Comparison of ENCODE assay signal across 23 cellular contexts in genomic region chr6:164455835-164456234, GRCh38.
DNase-seq lines count a peak whose midpoint lies in the region; ATAC-seq, FAIRE-seq and TF ChIP-seq lines count a peak whose summit lies in the region.
"Had no signal": no experiment of that assay in that cellular context is flagged by ENCODE, and none has a peak within 500 bp of the region (broad histone marks: within the 10 kb centered on the region; RNA-seq: fewer than 3 reads in every experiment).

No MANE protein-coding gene starts in this region.

- FAIRE-seq in K562 (lab: Jason Lieb, UNC), result no peak
- FAIRE-seq: A549, GM12891, HepG2 had no signal

- 0 out of 2 replicates have a peak, but pooled peaks have one; percentile 1 for TF ChIP-seq CTCF in BE2C (IDR thresholded peaks at IDR 0.05; ENCODE audit: low read depth, low read length)
- 0 out of 6 replicates have a peak, but pooled peaks of 1 of the 3 experiments have one; percentile 9 for TF ChIP-seq CTCF in K562 (IDR thresholded peaks at IDR 0.05 in 2 of 3, conservative IDR thresholded peaks at IDR 0.05 in 1 of 3; ENCODE audit: insufficient read depth in 2 of 3, low read depth in 1 of 3, low read length in 3 of 3)
- peak; percentile 16 for TF ChIP-seq CTCF in nephron progenitor cell (IDR thresholded peaks at IDR 0.05)
- no peak for TF ChIP-seq CTCF in CD8-positive, alpha-beta T cell (IDR thresholded peaks at IDR 0.05)

- H3K27me3 ChIP-seq in BE2C (no peaks in the 10 kb centered on the region), K562 (ENCODE audit: control insufficient read depth in 2 of 2, insufficient read depth in 2 of 2, low read length in 2 of 2) (no peaks in the 10 kb centered on the region)
- H3K27me3 ChIP-seq in CD8-positive, alpha-beta T cell (ENCODE audit: insufficient read depth, low read length), result no peaks in the 10 kb centered on the region
- H3K27me3 ChIP-seq: MG63 had no signal

- intact Hi-C loops in K562 (cut with micrococcal nuclease), result no loop called here
- intact Hi-C loops in CD8-positive, alpha-beta T cell (cut with DNase I, micrococcal nuclease), result no loop called here

- H3K36me3 Mint-ChIP-seq in nephron progenitor cell (ENCODE audit: low read depth), result no peaks in the 10 kb centered on the region
- H3K36me3 Mint-ChIP-seq in CD8-positive, alpha-beta T cell, result no peaks in the 10 kb centered on the region
- H3K36me3 Mint-ChIP-seq: T-cell had no signal

- H3K9me3 ChIP-seq in BE2C, result no peaks in the 10 kb centered on the region
- no peaks in the 10 kb centered on the region for H3K9me3 ChIP-seq in K562 (replicated peaks; ENCODE audit: control insufficient read depth, insufficient read depth, low read depth, low read length)
- no peaks in the 10 kb centered on the region for H3K9me3 ChIP-seq in CD8-positive, alpha-beta T cell (ENCODE audit: low read length)
- H3K9me3 ChIP-seq: A549, MG63 had no signal

- H3K4me3 ChIP-seq in BE2C (ENCODE audit: low read depth, low read length), result no peak overlapping the region
- no peak overlapping the region for H3K4me3 ChIP-seq in K562
- H3K4me3 ChIP-seq in CD8-positive, alpha-beta T cell (ENCODE audit: low read depth, low read length), result no peak overlapping the region
- H3K4me3 ChIP-seq: A549, MG63, SK-N-MC had no signal

- TF ChIP-seq RAD21 in K562 (CRISPR knock-in tag; conservative IDR thresholded peaks at IDR 0.05 in 1 of 2, IDR thresholded peaks at IDR 0.05 in 1 of 2), result no peak

- H4K20me1 ChIP-seq in K562 (replicated peaks; ENCODE audit: control insufficient read depth, insufficient read depth, low read length), result no peaks in the 10 kb centered on the region

- H3K4me2 ChIP-seq in K562 (ENCODE audit: insufficient read depth, low read length), result no peak overlapping the region
- H3K4me2 ChIP-seq: A549, KMS-11 had no signal

- ATAC-seq in K562 (peak; percentile 84), HG03159 (IDR thresholded peaks at IDR 0.05; ENCODE audit: unreplicated experiment) (no peak)
- no peak for ATAC-seq in CD8-positive, alpha-beta T cell
- ATAC-seq: HCT116, HepG2, T-cell had no signal

- CTCF ChIA-PET in K562 (lab: Yijun Ruan, JAX; ENCODE audit: low intra/inter-chr PET ratio), result no interaction called here
- CTCF ChIA-PET in CD8-positive, alpha-beta T cell (lab: Charles Lee), result no interaction called here

- no peak overlapping the region for H3K4me3 Mint-ChIP-seq in nephron progenitor cell
- no peak overlapping the region for H3K4me3 Mint-ChIP-seq in CD8-positive, alpha-beta T cell
- H3K4me3 Mint-ChIP-seq: T-cell had no signal

- no peaks in the 10 kb centered on the region for H3K9me3 Mint-ChIP-seq in nephron progenitor cell
- no peaks in the 10 kb centered on the region for H3K9me3 Mint-ChIP-seq in CD8-positive, alpha-beta T cell

- no peaks in the 10 kb centered on the region for H3K79me2 ChIP-seq in K562 (ENCODE audit: control insufficient read depth, insufficient read depth, low read length)

- DNase-seq in BE2C, result no peak
- DNase-seq in HT-29 (ENCODE audit: low spot score), result peak; percentile 17
- peak in 1 of 4 experiments; percentile 10 for DNase-seq in K562 (ENCODE audit: extremely low read depth in 1 of 4, low spot score in 3 of 4)
- no peak for DNase-seq in nephron progenitor cell
- DNase-seq in NCI-H2227 treated with DMSO at 0.1 percent for 48 hours (lab: John Stamatoyannopoulos, UW), result no peak
- DNase-seq in stimulated activated CD4-positive, alpha-beta T cell treated with anti-CD3 and anti-CD28 coated beads, Interleukin-15, amount 100 ng/mL, for 24 hours, result no peak
- DNase-seq in CD8-positive, alpha-beta T cell, result no peak
- DNase-seq: C1 segment of cervical spinal cord; DMS 273 treated with DMSO at 0.1 percent for 48 hours; GF-D8; MG63; NCI-H1105 treated with DMSO at 0.1 percent for 48 hours; NCI-H187; NCI-H526 treated with DMSO at 0.1 percent for 48 hours; NK-92 treated with Interleukin-12 subunit alpha and Interleukin-12 subunit beta, amount 100 ng/mL, for 24 hours; T-cell had no signal

- H3K4me1 ChIP-seq in BE2C (no peaks in the 10 kb centered on the region), K562 (replicated peaks in 1 of 2; ENCODE audit: control insufficient read depth in 2 of 2, insufficient read depth in 2 of 2, low read length in 2 of 2) (no peaks in the 10 kb centered on the region)
- H3K4me1 ChIP-seq in CD8-positive, alpha-beta T cell (ENCODE audit: insufficient read depth, low read length), result no peaks in the 10 kb centered on the region
- H3K4me1 ChIP-seq: A549 had no signal

- H3K36me3 ChIP-seq in BE2C (no peaks in the 10 kb centered on the region), K562 (ENCODE audit: control insufficient read depth, insufficient read depth, low read length) (no peaks in the 10 kb centered on the region)
- H3K36me3 ChIP-seq in CD8-positive, alpha-beta T cell (ENCODE audit: insufficient read depth, low read length), result no peaks in the 10 kb centered on the region
- H3K36me3 ChIP-seq: MG63 had no signal

- TF ChIP-seq EP300 in K562 (IDR thresholded peaks at IDR 0.05; ENCODE audit: low read length), result no peak

- no peak overlapping the region for H2AFZ ChIP-seq in K562 (ENCODE audit: low read depth, low read length)

- no peak overlapping the region for H3K27ac ChIP-seq in K562 (ENCODE audit: extremely low read depth, low read depth, low read length)
- H3K27ac ChIP-seq in CD8-positive, alpha-beta T cell (ENCODE audit: low read depth, low read length), result no peak overlapping the region
- H3K27ac ChIP-seq: A549, KMS-11, SK-N-MC had no signal

- no peak for TF ChIP-seq POLR2A in K562 (conservative IDR thresholded peaks at IDR 0.05)

- in situ Hi-C loops in K562 (cut with MboI), result no loop called here

- H3K4me1 Mint-ChIP-seq in nephron progenitor cell, result no peaks in the 10 kb centered on the region
- no peaks in the 10 kb centered on the region for H3K4me1 Mint-ChIP-seq in CD8-positive, alpha-beta T cell (ENCODE audit: low read depth)
- H3K4me1 Mint-ChIP-seq: T-cell had no signal

- BruUV-seq in K562 (replicated peaks; lab: Mats Ljungman, UMichigan), result no TSS peak

- WGBS in K562 (ENCODE audit: insufficient coverage, low coverage, missing lambda C conversion rate), result 6% methylated on average over 9 of the region's 9 CpGs

- POLR2A ChIA-PET in K562 (lab: Yijun Ruan, JAX), result no interaction called here
- POLR2A ChIA-PET in CD8-positive, alpha-beta T cell (lab: Charles Lee), result no interaction called here

- peaks cover 3% of the 10 kb centered on the region for H3K27me3 Mint-ChIP-seq in nephron progenitor cell (ENCODE audit: low read depth, poor library complexity)
- no peaks in the 10 kb centered on the region for H3K27me3 Mint-ChIP-seq in CD8-positive, alpha-beta T cell (ENCODE audit: low read depth)
- H3K27me3 Mint-ChIP-seq: T-cell had no signal

- H3K27ac Mint-ChIP-seq in nephron progenitor cell, result no peak overlapping the region
- no peak overlapping the region for H3K27ac Mint-ChIP-seq in CD8-positive, alpha-beta T cell
- H3K27ac Mint-ChIP-seq: T-cell had no signal

- H3K9me1 ChIP-seq in K562 (ENCODE audit: control insufficient read depth, insufficient read depth, low read length), result no peaks in the 10 kb centered on the region

- no peak overlapping the region for H3K9ac ChIP-seq in K562 (ENCODE audit: insufficient read depth in 1 of 2, low read depth in 2 of 2, low read length in 2 of 2)
- H3K9ac ChIP-seq: KMS-11 had no signal

TF ChIP-seq in K562, 482 proteins besides CTCF, POLR2A, EP300 and RAD21:
- TF ChIP-seq, protein P1, sequence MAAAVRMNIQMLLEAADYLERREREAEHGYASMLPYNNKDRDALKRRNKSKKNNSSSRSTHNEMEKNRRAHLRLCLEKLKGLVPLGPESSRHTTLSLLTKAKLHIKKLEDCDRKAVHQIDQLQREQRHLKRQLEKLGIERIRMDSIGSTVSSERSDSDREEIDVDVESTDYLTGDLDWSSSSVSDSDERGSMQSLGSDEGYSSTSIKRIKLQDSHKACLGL (CRISPR knock-in tag; IDR thresholded peaks at IDR 0.05; ENCODE audit: borderline replicate concordance, poor library complexity, severe bottlenecking), result no peak
- TF ChIP-seq FOXJ3 (CRISPR knock-in tag; IDR thresholded peaks at IDR 0.05) (no peak), TGIF2 (CRISPR knock-in tag; IDR thresholded peaks at IDR 0.05) (no peak), DLX4 (CRISPR knock-in tag; IDR thresholded peaks at IDR 0.05) (no peak)
- TF ChIP-seq, protein P2, sequence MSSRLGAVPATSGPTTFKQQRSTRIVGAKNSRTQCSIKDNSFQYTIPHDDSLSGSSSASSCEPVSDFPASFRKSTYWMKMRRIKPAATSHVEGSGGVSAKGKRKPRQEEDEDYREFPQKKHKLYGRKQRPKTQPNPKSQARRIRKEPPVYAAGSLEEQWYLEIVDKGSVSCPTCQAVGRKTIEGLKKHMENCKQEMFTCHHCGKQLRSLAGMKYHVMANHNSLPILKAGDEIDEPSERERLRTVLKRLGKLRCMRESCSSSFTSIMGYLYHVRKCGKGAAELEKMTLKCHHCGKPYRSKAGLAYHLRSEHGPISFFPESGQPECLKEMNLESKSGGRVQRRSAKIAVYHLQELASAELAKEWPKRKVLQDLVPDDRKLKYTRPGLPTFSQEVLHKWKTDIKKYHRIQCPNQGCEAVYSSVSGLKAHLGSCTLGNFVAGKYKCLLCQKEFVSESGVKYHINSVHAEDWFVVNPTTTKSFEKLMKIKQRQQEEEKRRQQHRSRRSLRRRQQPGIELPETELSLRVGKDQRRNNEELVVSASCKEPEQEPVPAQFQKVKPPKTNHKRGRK (tag; IDR thresholded peaks at IDR 0.05), result no peak
